Comparison of ENCODE assay signal across 8 cellular contexts in genomic region chr17:48037036-48037881, GRCh38. TPM values are rescaled to one million over a fixed set of nuclear protein-coding genes. Genes with fewer than 3 reads are reported as not detected.
DNase-seq lines count a peak whose midpoint lies in the region; ATAC-seq and TF ChIP-seq lines count a peak whose summit lies in the region.

TSS of gene COPZ2 (minus strand) at chr17:48037797. CDS start at chr17:48037777, 20 bp downstream.

- peaks cover 12% of the 10 kb centered on the region for H3K4me1 Mint-ChIP-seq in CD14-positive monocyte

- peaks cover 0 to 5% (median 3%) of the 10 kb centered on the region in 7 donors for H3K9me3 Mint-ChIP-seq in CD14-positive monocyte

- H3K36me3 ChIP-seq in right lobe of liver, result no peaks in the 10 kb centered on the region

- H3K27ac ChIP-seq in coronary artery (peak within 1 kb of the TSS; percentile 78 to 93), right lobe of liver (peak within 1 kb of the TSS; percentile 23 to 51 (median 37))

- WGBS in right lobe of liver (ENCODE audit: insufficient coverage, low coverage, low lambda C conversion rate, missing lambda C conversion rate), result under 1% methylated on average over 29 of the region's 81 CpGs

- peak; percentile 72 for DNase-seq in CD14-positive monocyte (ENCODE audit: low spot score)
- peak; percentile 62 for DNase-seq in activated CD4-positive, CD25-positive, alpha-beta regulatory T cell treated with anti-CD3 and anti-CD28 coated beads, Interleukin-2, amount 50 U/mL, for 72 hours
- no peak for DNase-seq in coronary artery (ENCODE audit: low spot score)
- DNase-seq in right lobe of liver, result peak; percentile 76 to 80 (median 76)
- DNase-seq in stimulated activated CD8-positive, alpha-beta memory T cell treated with anti-CD3 and anti-CD28 coated beads, Interleukin-12 subunit alpha, Interleukin-12 subunit beta, amount 100 ng/mL, for 1 hour (ENCODE audit: low read depth), result peak; percentile 39
- no peak for DNase-seq in DMS153 treated with DMSO at 0.1 percent for 48 hours (lab: John Stamatoyannopoulos, UW; ENCODE audit: unreplicated experiment)

- H3K4me1 ChIP-seq in right lobe of liver, result peaks cover 0 to 7% (median 3%) of the 10 kb centered on the region in 4 donors

- intact Hi-C loops in CD14-positive monocyte (cut with micrococcal nuclease), result no loop called here
- intact Hi-C loops in right lobe of liver (cut with DNase I), result no loop called here

- peak; percentile 88 for TF ChIP-seq CTCF in CD14-positive monocyte (IDR thresholded peaks at IDR 0.05)
- no peak for TF ChIP-seq CTCF in coronary artery (IDR thresholded peaks at IDR 0.05)
- TF ChIP-seq CTCF in right lobe of liver (IDR thresholded peaks at IDR 0.05), result peak; percentile 50 to 59 (median 52)

- H3K27me3 Mint-ChIP-seq in CD14-positive monocyte (ENCODE audit: low read depth in 3 of 3), result peaks cover 48 to 73% (median 64%) of the 10 kb centered on the region in 3 donors

- H3K4me3 ChIP-seq in coronary artery, result peak within 1 kb of the TSS; percentile 81
- peak within 1 kb of the TSS; percentile 55 to 69 (median 67) for H3K4me3 ChIP-seq in right lobe of liver

- H3K4me3 Mint-ChIP-seq in CD14-positive monocyte, result peak within 1 kb of the TSS; percentile 85 to 95

- H3K27me3 ChIP-seq in right lobe of liver, result no peaks in the 10 kb centered on the region

- peak within 1 kb of the TSS in 1 of 7 donors; percentile 37 for H3K27ac Mint-ChIP-seq in CD14-positive monocyte

- H3K36me3 Mint-ChIP-seq in CD14-positive monocyte, result peaks cover 4 to 6% of the 10 kb centered on the region in 2 donors

- peak; percentile 37 for TF ChIP-seq POLR2A in right lobe of liver (IDR thresholded peaks at IDR 0.05)

- ATAC-seq in HG03175 (IDR thresholded peaks at IDR 0.05; ENCODE audit: unreplicated experiment) (peak; percentile 66), right lobe of liver (peak; percentile 87 to 93 (median 90)), HG03354 (IDR thresholded peaks at IDR 0.05; ENCODE audit: poor library complexity, severe bottlenecking, unreplicated experiment) (no peak)

- H3K9me3 ChIP-seq in right lobe of liver, result no peaks in the 10 kb centered on the region

RNA-seq across cellular contexts. Expression of gene COPZ2, which starts in this region (rescaled TPM):
- polyA plus RNA-seq in CD14-positive monocyte, result 10 to 100 TPM in 1 of 2 donors, 1 to 10 TPM in 1; 6.9 to 12.2 TPM
- total RNA-seq in right lobe of liver, result 10 to 100 TPM; 18.9 to 26.6 (median 23.8) TPM

Comparison
In these comparisons a context has a peak if more than half of its experiments do, and no peak if none do; other contexts are left out.
1. DNase-seq: peak in CD14-positive monocyte (single experiment), activated CD4-positive, CD25-positive, alpha-beta regulatory T cell treated with anti-CD3 and anti-CD28 coated beads, Interleukin-2, amount 50 U/mL, for 72 hours (single experiment), right lobe of liver (3 of 3) and stimulated activated CD8-positive, alpha-beta memory T cell treated with anti-CD3 and anti-CD28 coated beads, Interleukin-12 subunit alpha, Interleukin-12 subunit beta, amount 100 ng/mL, for 1 hour (single experiment); none in coronary artery (single experiment) and DMS153 treated with DMSO at 0.1 percent for 48 hours (single experiment).